9 cellular contexts compared by ENCODE assay signal in genomic region chr3:152270944-152271343, GRCh38. TPM values are rescaled to one million over a fixed set of nuclear protein-coding genes. Genes with fewer than 3 reads are reported as not detected.
DNase-seq lines count a peak whose midpoint lies in the region; ATAC-seq and TF ChIP-seq lines count a peak whose summit lies in the region.
"Had no signal": no experiment of that assay in that cellular context is flagged by ENCODE, and none has a peak within 500 bp of the region (broad histone marks: within the 10 kb centered on the region; RNA-seq: fewer than 3 reads in every experiment).

No MANE protein-coding gene starts in this region.

- H3K4me1 ChIP-seq in HUES48 (ENCODE audit: control insufficient read depth, insufficient read depth, low read length): peaks cover 24% of the 10 kb centered on the region
- H3K4me1 ChIP-seq in iPS-20b (ENCODE audit: insufficient read depth, low read length): peaks cover 18% of the 10 kb centered on the region

- H3K36me3 ChIP-seq in HUES48 (ENCODE audit: control insufficient read depth, insufficient read depth, low read length) (no peaks in the 10 kb centered on the region), iPS-20b (ENCODE audit: insufficient read depth, low read depth, low read length) (no peaks in the 10 kb centered on the region)

- H3K9me3 Mint-ChIP-seq in activated CD8-positive, alpha-beta T cell treated with anti-CD3 and anti-CD28 coated beads for 36 hours: no peaks in the 10 kb centered on the region
- no peaks in the 10 kb centered on the region for H3K9me3 Mint-ChIP-seq in stimulated activated naive B cell treated with anti-CD40 and anti-IgM and Interleukin-4, amounts not matched to agents 10 μg/mL and 1 μg/mL and 100 μg/mL, for 72 hours

- H3K4me3 ChIP-seq in HUES48 (ENCODE audit: low read depth, low read length) (peak overlapping the region; percentile 83; the same call in 1 of the 2 replicates), iPS-20b (ENCODE audit: low read length) (peak overlapping the region; percentile 96; the same call in 1 of the 2 replicates)

- no peak for ATAC-seq in activated CD8-positive, alpha-beta T cell treated with anti-CD3 and anti-CD28 coated beads for 36 hours
- no peak for ATAC-seq in stimulated activated naive B cell treated with anti-CD40 and anti-IgM and Interleukin-4, amounts not matched to agents 10 μg/mL and 1 μg/mL and 100 μg/mL, for 72 hours (replicated peaks)

- H3K36me3 Mint-ChIP-seq in activated CD8-positive, alpha-beta T cell treated with anti-CD3 and anti-CD28 coated beads for 36 hours (ENCODE audit: low read depth): peaks cover 51% of the 10 kb centered on the region
- H3K36me3 Mint-ChIP-seq in stimulated activated naive B cell treated with anti-CD40 and anti-IgM and Interleukin-4, amounts not matched to agents 10 μg/mL and 1 μg/mL and 100 μg/mL, for 72 hours: peaks cover 38 to 51% of the 10 kb centered on the region in 2 donors

- no peak for DNase-seq in activated CD8-positive, alpha-beta T cell treated with anti-CD3 and anti-CD28 coated beads for 36 hours
- DNase-seq in stimulated activated naive B cell treated with anti-CD40 and anti-IgM and Interleukin-4, amounts not matched to agents 10 μg/mL and 1 μg/mL and 100 μg/mL, for 72 hours: no peak
- DNase-seq in NCI-H2227 treated with DMSO at 0.1 percent for 48 hours (lab: John Stamatoyannopoulos, UW): no peak
- no peak for DNase-seq in NCI-H1105 treated with DMSO at 0.1 percent for 48 hours (lab: John Stamatoyannopoulos, UW)
- DNase-seq in SIG-M5 (lab: John Stamatoyannopoulos, UW): no peak
- no peak for DNase-seq in NCI-H748 treated with DMSO at 0.1 percent for 48 hours (lab: John Stamatoyannopoulos, UW)
- DNase-seq: SHP77 had no signal

- no peaks in the 10 kb centered on the region for H3K27me3 Mint-ChIP-seq in activated CD8-positive, alpha-beta T cell treated with anti-CD3 and anti-CD28 coated beads for 36 hours
- no peaks in the 10 kb centered on the region for H3K27me3 Mint-ChIP-seq in stimulated activated naive B cell treated with anti-CD40 and anti-IgM and Interleukin-4, amounts not matched to agents 10 μg/mL and 1 μg/mL and 100 μg/mL, for 72 hours

- peak overlapping the region; percentile 82 for H3K4me3 Mint-ChIP-seq in activated CD8-positive, alpha-beta T cell treated with anti-CD3 and anti-CD28 coated beads for 36 hours
- peak overlapping the region; percentile 86 to 92 for H3K4me3 Mint-ChIP-seq in stimulated activated naive B cell treated with anti-CD40 and anti-IgM and Interleukin-4, amounts not matched to agents 10 μg/mL and 1 μg/mL and 100 μg/mL, for 72 hours

- POLR2A ChIA-PET in activated CD8-positive, alpha-beta T cell treated with anti-CD3 and anti-CD28 coated beads for 36 hours (lab: Charles Lee): interaction anchor here (0.8 to 8.1 kb wide), 10 partner anchors 10 to 1510 kb away, joined by 3 to 159 read pairs (median 15); partner anchors contain the start of gene GPR171

- H3K27ac ChIP-seq in HUES48 (ENCODE audit: low read depth, low read length) (no peak overlapping the region), iPS-20b (ENCODE audit: low read length) (no peak overlapping the region)

- no peaks in the 10 kb centered on the region for H3K9me3 ChIP-seq in HUES48 (ENCODE audit: control insufficient read depth, insufficient read depth, low read length)
- H3K9me3 ChIP-seq in iPS-20b (ENCODE audit: insufficient read depth, low read depth, low read length): no peaks in the 10 kb centered on the region

- H3K27me3 ChIP-seq in HUES48 (ENCODE audit: control insufficient read depth, insufficient read depth, low read length): peaks cover 20% of the 10 kb centered on the region
- H3K27me3 ChIP-seq in iPS-20b (ENCODE audit: insufficient read depth, low read length): peaks cover 24% of the 10 kb centered on the region

- intact Hi-C loops in activated CD8-positive, alpha-beta T cell treated with anti-CD3 and anti-CD28 coated beads for 36 hours (cut with micrococcal nuclease): loop anchor here (2.0 to 10.0 kb wide), 2 partner anchors 14 to 146 kb away; no protein-coding TSS in a partner anchor

- CTCF ChIA-PET in activated CD8-positive, alpha-beta T cell treated with anti-CD3 and anti-CD28 coated beads for 36 hours (lab: Charles Lee): interaction anchor here (1.2 to 1.4 kb wide), 2 partner anchors 24 to 173 kb away, joined by 3 to 5 read pairs; no protein-coding TSS in a partner anchor

- TF ChIP-seq CTCF in activated CD8-positive, alpha-beta T cell treated with anti-CD3 and anti-CD28 coated beads for 36 hours (IDR thresholded peaks at IDR 0.05): no peak

- H3K4me1 Mint-ChIP-seq in activated CD8-positive, alpha-beta T cell treated with anti-CD3 and anti-CD28 coated beads for 36 hours (ENCODE audit: low read depth): peaks cover 44% of the 10 kb centered on the region
- H3K4me1 Mint-ChIP-seq in stimulated activated naive B cell treated with anti-CD40 and anti-IgM and Interleukin-4, amounts not matched to agents 10 μg/mL and 1 μg/mL and 100 μg/mL, for 72 hours: peaks cover 30 to 54% of the 10 kb centered on the region in 2 donors

- no peak overlapping the region for H3K9ac ChIP-seq in HUES48 (ENCODE audit: low read depth, low read length)
- no peak overlapping the region; the same call in 1 of the 2 replicates for H3K9ac ChIP-seq in iPS-20b (ENCODE audit: low read depth, low read length)

- H3K27ac Mint-ChIP-seq in activated CD8-positive, alpha-beta T cell treated with anti-CD3 and anti-CD28 coated beads for 36 hours: peak overlapping the region; percentile 94
- peak overlapping the region; percentile 97 for H3K27ac Mint-ChIP-seq in stimulated activated naive B cell treated with anti-CD40 and anti-IgM and Interleukin-4, amounts not matched to agents 10 μg/mL and 1 μg/mL and 100 μg/mL, for 72 hours

RNA-seq across cellular contexts. Expression of gene MBNL1, which starts 2.2 kb away (rescaled TPM):
- total RNA-seq in activated CD8-positive, alpha-beta T cell treated with anti-CD3 and anti-CD28 coated beads for 36 hours: 100 to 1,000 TPM; 341 to 360 TPM
